8 cellular contexts compared by ENCODE assay signal in genomic region chr3:120450261-120450913, GRCh38. TPM values are rescaled to one million over a fixed set of nuclear protein-coding genes. Genes with fewer than 3 reads are reported as not detected.
DNase-seq lines count a peak whose midpoint lies in the region; ATAC-seq and TF ChIP-seq lines count a peak whose summit lies in the region.

No MANE protein-coding gene starts in this region.

- no peak for TF ChIP-seq EP300 in suprapubic skin (IDR thresholded peaks at IDR 0.05)

- H3K9me3 ChIP-seq in Peyer's patch (no peaks in the 10 kb centered on the region), colonic mucosa (no peaks in the 10 kb centered on the region), right lobe of liver (no peaks in the 10 kb centered on the region), suprapubic skin (no peaks in the 10 kb centered on the region)

- no peaks in the 10 kb centered on the region for H3K27me3 ChIP-seq in Peyer's patch
- H3K27me3 ChIP-seq in colonic mucosa: peaks cover 6% of the 10 kb centered on the region
- no peaks in the 10 kb centered on the region for H3K27me3 ChIP-seq in right lobe of liver
- no peaks in the 10 kb centered on the region for H3K27me3 ChIP-seq in suprapubic skin

- H3K4me1 ChIP-seq in Peyer's patch (peaks cover 0 to 7% (median 3%) of the 10 kb centered on the region in 4 donors), colonic mucosa (peaks cover 7% of the 10 kb centered on the region), right lobe of liver (no peaks in the 10 kb centered on the region), suprapubic skin (peaks cover 38% of the 10 kb centered on the region)

- peak; percentile 51 for ATAC-seq in Right ventricle myocardium inferior
- ATAC-seq in right lobe of liver: peak; percentile 61 to 77 (median 68)
- no peak for ATAC-seq in HG03139 (IDR thresholded peaks at IDR 0.05; ENCODE audit: unreplicated experiment)

- TF ChIP-seq CTCF in Peyer's patch (IDR thresholded peaks at IDR 0.05) (no peak), colonic mucosa (IDR thresholded peaks at IDR 0.05) (no peak), right lobe of liver (IDR thresholded peaks at IDR 0.05) (no peak), suprapubic skin (IDR thresholded peaks at IDR 0.05) (no peak)

- H3K4me3 ChIP-seq in Peyer's patch (peak overlapping the region; percentile 50 to 67 (median 61)), colonic mucosa (peak overlapping the region; percentile 73), right lobe of liver (peak overlapping the region; percentile 70 to 81 (median 73)), suprapubic skin (peak overlapping the region; percentile 95)

- DNase-seq in Right ventricle myocardium inferior (ENCODE audit: missing footprints): peak; percentile 84
- no peak for DNase-seq in cardiac septum (ENCODE audit: low spot score)
- DNase-seq in Peyer's patch: peak in 2 of 3 donors; percentile 47 to 53
- DNase-seq in colonic mucosa: peak; percentile 31
- DNase-seq in right lobe of liver: peak; percentile 37 to 62 (median 51)
- peak; percentile 66 to 81 for DNase-seq in suprapubic skin (ENCODE audit: low spot score in 2 of 2)
- DNase-seq in NCI-H226: no peak

- peak overlapping the region; percentile 71 to 96 (median 80) for H3K27ac ChIP-seq in Peyer's patch
- peak overlapping the region; percentile 73 for H3K27ac ChIP-seq in colonic mucosa
- peak overlapping the region; percentile 59 to 83 (median 69) for H3K27ac ChIP-seq in right lobe of liver
- peak overlapping the region; percentile 97 for H3K27ac ChIP-seq in suprapubic skin

- peak overlapping the region; percentile 77 to 82 for H3K9ac ChIP-seq in colonic mucosa (ENCODE audit: low read depth in 2 of 2, low read length in 2 of 2)

- under 1% methylated on average over 19 of the region's 66 CpGs for WGBS in right lobe of liver (ENCODE audit: insufficient coverage, low coverage, low lambda C conversion rate, missing lambda C conversion rate)
- under 1% methylated on average over 29 of the region's 66 CpGs for WGBS in suprapubic skin

- TF ChIP-seq POLR2A in Peyer's patch (IDR thresholded peaks at IDR 0.05) (no peak), right lobe of liver (IDR thresholded peaks at IDR 0.05) (no peak), suprapubic skin (IDR thresholded peaks at IDR 0.05) (peak in 1 of 2 donors; percentile 26)

- intact Hi-C loops in Right ventricle myocardium inferior (cut with DNase I) (loop anchor here (2.0 kb wide), 2 partner anchors 32 to 56 kb away; no protein-coding TSS in a partner anchor), cardiac septum (cut with DNase I) (loop anchor here (5.0 kb wide), 1 partner anchor 47 kb away; no protein-coding TSS in a partner anchor), colonic mucosa (cut with DNase I) (no loop called here), right lobe of liver (cut with DNase I) (no loop called here)

- H3K36me3 ChIP-seq in Peyer's patch (no peaks in the 10 kb centered on the region), colonic mucosa (no peaks in the 10 kb centered on the region), right lobe of liver (no peaks in the 10 kb centered on the region), suprapubic skin (no peaks in the 10 kb centered on the region)

RNA-seq across cellular contexts. Expression of gene FSTL1, which starts 0.4 kb away (rescaled TPM):
- 217 TPM for total RNA-seq in Right ventricle myocardium inferior
- total RNA-seq in cardiac septum: 140 TPM
- 10 to 100 TPM; 22.2 to 84.2 (median 59.8) TPM for total RNA-seq in Peyer's patch
- 10 to 100 TPM; 20.4 to 81.8 TPM for total RNA-seq in colonic mucosa
- 10 to 100 TPM; 32.8 to 50.0 (median 45.5) TPM for total RNA-seq in right lobe of liver
- total RNA-seq in suprapubic skin: 10 to 100 TPM; 58.3 to 75.3 (median 63.9) TPM

Comparison
In these comparisons a context has a peak if more than half of its experiments do, and no peak if none do; other contexts are left out.
1. DNase-seq: peak in Right ventricle myocardium inferior (single experiment), Peyer's patch (2 of 3), colonic mucosa (single experiment), right lobe of liver (3 of 3) and suprapubic skin (2 of 2); none in cardiac septum (single experiment) and NCI-H226 (single experiment).
2. intact Hi-C loops: an anchor here in Right ventricle myocardium inferior (2.0 kb wide) and cardiac septum (5.0 kb wide); none called in colonic mucosa and right lobe of liver.
3. Peak in every context shown above with its lines, with median percentiles within 50 percentile points of each other: H3K27ac ChIP-seq and H3K4me3 ChIP-seq.